Comparison of ENCODE assay signal across 8 cellular contexts in genomic region chr19:6060600-6061391, GRCh38. TPM values are rescaled to one million over a fixed set of nuclear protein-coding genes. Genes with fewer than 3 reads are reported as not detected.
DNase-seq lines count a peak whose midpoint lies in the region; ATAC-seq and TF ChIP-seq lines count a peak whose summit lies in the region.

No MANE protein-coding gene starts in this region.

- H3K79me2 ChIP-seq in fibroblast of lung (ENCODE audit: control insufficient read depth, insufficient read depth, low read length), result no peaks in the 10 kb centered on the region

- no peak overlapping the region for H3K27ac ChIP-seq in fibroblast of lung (ENCODE audit: insufficient read depth, low read length)

- no peaks in the 10 kb centered on the region for H3K9me3 ChIP-seq in fibroblast of lung (ENCODE audit: control insufficient read depth, insufficient read depth, low read depth, low read length)

- peaks cover 24% of the 10 kb centered on the region for H3K4me1 ChIP-seq in fibroblast of lung (ENCODE audit: control insufficient read depth, extremely low read depth, insufficient read depth, low read length)

- H3K4me2 ChIP-seq in fibroblast of lung (ENCODE audit: extremely low read depth, insufficient read depth, low read length), result peak overlapping the region; percentile 26

- no peak for TF ChIP-seq CTCF in fibroblast of lung (conservative IDR thresholded peaks at IDR 0.05 in 1 of 2, IDR thresholded peaks at IDR 0.05 in 1 of 2; ENCODE audit: low read depth in 1 of 2, low read length in 2 of 2)

- no peaks in the 10 kb centered on the region for H3K36me3 ChIP-seq in fibroblast of lung (ENCODE audit: control insufficient read depth, insufficient read depth, low read length)

- ATAC-seq in HG02623 (IDR thresholded peaks at IDR 0.05; ENCODE audit: unreplicated experiment) (no peak), GM21825 (IDR thresholded peaks at IDR 0.05; ENCODE audit: unreplicated experiment) (no peak)

- no peak overlapping the region for H2AFZ ChIP-seq in fibroblast of lung (ENCODE audit: low read length)

- peak; percentile 85 for DNase-seq in HT1080 (ENCODE audit: low read depth)
- DNase-seq in activated CD8-positive, alpha-beta memory T cell treated with anti-CD3 and anti-CD28 coated beads for 24 hours, result peak; percentile 73
- peak in 1 of 2 donors; percentile 91 for DNase-seq in fibroblast of lung (ENCODE audit: low read depth in 2 of 2)
- DNase-seq in stimulated activated CD4-positive, alpha-beta T cell treated with anti-CD3 and anti-CD28 coated beads, Interleukin-2, amount 100 ng/mL, for 24 hours, result peak; percentile 30 to 41
- DNase-seq in RPMI8226, result no peak
- DNase-seq in inferior parietal cortex (ENCODE audit: extremely low spot score), result no peak

- H3K4me3 ChIP-seq in fibroblast of lung (replicated peaks in 1 of 4; ENCODE audit: control extremely low read depth in 1 of 4, insufficient read depth in 1 of 4, low read depth in 3 of 4, low read length in 4 of 4), result no peak overlapping the region

- no peaks in the 10 kb centered on the region for H4K20me1 ChIP-seq in fibroblast of lung (ENCODE audit: control insufficient read depth, extremely low read depth, insufficient read depth, low read length)

- no peaks in the 10 kb centered on the region for H3K27me3 ChIP-seq in fibroblast of lung (ENCODE audit: control insufficient read depth, insufficient read depth, low read length)

- no peak overlapping the region for H3K9ac ChIP-seq in fibroblast of lung (ENCODE audit: insufficient read depth, low read length)

RNA-seq across cellular contexts. Expression of gene RFX2, which starts 49.5 kb away (rescaled TPM):
- 3.5 and 8.6 TPM in 2 replicates for total RNA-seq in HT1080 (2014; rRNA removed; shearing (Covaris generic))
- 5.3 and 6.4 TPM in 2 replicates for polyA plus RNA-seq in HT1080 (2015; cell fraction: cytosol; rRNA removed)
- 4.1 and 6.8 TPM in 2 replicates for polyA plus RNA-seq in HT1080 (2015; cell fraction: nucleus; rRNA removed)
- total RNA-seq in fibroblast of lung, result 5.9 and 9.6 TPM in 2 replicates
- polyA plus RNA-seq in fibroblast of lung, result 2.5 and 4.4 TPM in 2 replicates
- polyA plus RNA-seq in fibroblast of lung (2012), result 3.6 and 4.7 TPM in 2 replicates
- polyA minus RNA-seq in fibroblast of lung (ENCODE audit: low replicate concordance), result 21.3 and 23.8 TPM in 2 replicates

Comparison
In these comparisons a context has a peak if more than half of its experiments do, and no peak if none do; other contexts are left out.
1. DNase-seq: peak in HT1080 (single experiment), activated CD8-positive, alpha-beta memory T cell treated with anti-CD3 and anti-CD28 coated beads for 24 hours (single experiment) and stimulated activated CD4-positive, alpha-beta T cell treated with anti-CD3 and anti-CD28 coated beads, Interleukin-2, amount 100 ng/mL, for 24 hours (2 of 2); none in RPMI8226 (single experiment) and inferior parietal cortex (single experiment).